ENCODE assay signal across 17 cellular contexts in genomic region chr6:15487262-15487661, GRCh38.
"Had no signal": no experiment of that assay in that cellular context is flagged by ENCODE, and none has a peak within 500 bp of the region (broad histone marks: within the 10 kb centered on the region; RNA-seq: fewer than 3 reads in every experiment).

No MANE protein-coding gene starts in this region.

- H3K9me3 Mint-ChIP-seq: activated naive CD8-positive, alpha-beta T cell treated with anti-CD3 and anti-CD28 coated beads, Interleukin-2, amount 10 ng/mL, durations not matched to agents 7 days and 5 days; activated T-helper 1 cell treated with anti-CD3 and anti-CD28 coated beads, Interleukin-12 subunit alpha, Interleukin-12 subunit beta, Interleukin-2, Interleukin-4 antibody, amounts not matched to agents 30 ng/mL and 10 ng/mL and 1 ng/mL, durations not matched to agents 14 hours and 24 hours and 36 hours had no signal

- H3K9me3 ChIP-seq: heart right ventricle, right lobe of liver, SJSA1, thyroid gland, upper lobe of right lung had no signal

- H3K27me3 Mint-ChIP-seq: activated naive CD8-positive, alpha-beta T cell treated with anti-CD3 and anti-CD28 coated beads, Interleukin-2, amount 10 ng/mL, durations not matched to agents 7 days and 5 days; T-helper 17 cell had no signal

- H3K4me3 Mint-ChIP-seq: activated naive CD8-positive, alpha-beta T cell treated with anti-CD3 and anti-CD28 coated beads, Interleukin-2, amount 10 ng/mL, durations not matched to agents 7 days and 5 days; activated T-helper 1 cell treated with anti-CD3 and anti-CD28 coated beads, Interleukin-12 subunit alpha, Interleukin-12 subunit beta, Interleukin-2, Interleukin-4 antibody, amounts not matched to agents 30 ng/mL and 10 ng/mL and 1 ng/mL, durations not matched to agents 14 hours and 24 hours and 36 hours; nephron progenitor cell had no signal

- DNase-seq: activated gamma-delta T cell treated with Interleukin-2 at 50 U/mL for 16 hours; activated naive CD8-positive, alpha-beta T cell treated with anti-CD3 and anti-CD28 coated beads, Interleukin-2, amount 10 ng/mL, durations not matched to agents 7 days and 5 days; amygdala; cortex of kidney; heart right ventricle; left colon; mesenchymal stem cell; nephron progenitor cell; right lobe of liver; stimulated activated CD4-positive, alpha-beta T cell treated with anti-CD3 and anti-CD28 coated beads, Interleukin-1b, Interleukin-23, amount 100 ng/mL, for 48 hours; T-helper 17 cell; thyroid gland; upper lobe of right lung had no signal

- H3K4me3 ChIP-seq: heart right ventricle, right lobe of liver, SJSA1, skin epidermis, thyroid gland, upper lobe of right lung had no signal

- H3K27ac Mint-ChIP-seq: activated naive CD8-positive, alpha-beta T cell treated with anti-CD3 and anti-CD28 coated beads, Interleukin-2, amount 10 ng/mL, durations not matched to agents 7 days and 5 days; activated T-helper 1 cell treated with anti-CD3 and anti-CD28 coated beads, Interleukin-12 subunit alpha, Interleukin-12 subunit beta, Interleukin-2, Interleukin-4 antibody, amounts not matched to agents 30 ng/mL and 10 ng/mL and 1 ng/mL, durations not matched to agents 14 hours and 24 hours and 36 hours; nephron progenitor cell had no signal

- H3K4me1 ChIP-seq: SJSA1 had no signal

- H3K27ac ChIP-seq: heart right ventricle, parathyroid adenoma, right lobe of liver, SJSA1, thyroid gland, upper lobe of right lung had no signal

- H3K27me3 ChIP-seq: heart right ventricle, right lobe of liver, SJSA1, thyroid gland, upper lobe of right lung had no signal

- ATAC-seq: heart right ventricle, left colon, right lobe of liver, T-helper 17 cell, upper lobe of right lung had no signal
